17 cellular contexts compared by ENCODE assay signal in genomic region chr9:15238646-15239045, GRCh38.
DNase-seq lines count a peak whose midpoint lies in the region; ATAC-seq and TF ChIP-seq lines count a peak whose summit lies in the region.
"Had no signal": no experiment of that assay in that cellular context is flagged by ENCODE, and none has a peak within 500 bp of the region (broad histone marks: within the 10 kb centered on the region; RNA-seq: fewer than 3 reads in every experiment).

No MANE protein-coding gene starts in this region.

- H3K4me1 Mint-ChIP-seq in activated naive CD4-positive, alpha-beta T cell treated with anti-CD3 and anti-CD28 coated beads, Interleukin-2, amount 50 U/mL, for 24 hours = peaks cover 51% of the 10 kb centered on the region
- peaks cover 4% of the 10 kb centered on the region for H3K4me1 Mint-ChIP-seq in activated naive CD4-positive, alpha-beta T cell treated with anti-CD3 and anti-CD28 coated beads, Interleukin-2, amount 10 ng/mL, durations not matched to agents 7 days and 5 days

- H3K4me3 ChIP-seq in left lung (no peak overlapping the region), tibial artery (no peak overlapping the region), sigmoid colon (no peak overlapping the region)
- H3K4me3 ChIP-seq: BLaER1 treated with 17β-estradiol and CSF1 and Interleukin-3, amounts not matched to agents 10 nM and 100 nM had no signal

- peak; percentile 77 for ATAC-seq in left lung
- ATAC-seq in HG03469 (IDR thresholded peaks at IDR 0.05; ENCODE audit: unreplicated experiment) = no peak
- ATAC-seq: CD8-positive, alpha-beta T cell; HepG2 had no signal

- WGBS in sigmoid colon, 2 donors = 90 to 91% methylated on average over 5 of the region's 5 CpGs

- H3K27ac Mint-ChIP-seq in activated naive CD4-positive, alpha-beta T cell treated with anti-CD3 and anti-CD28 coated beads, Interleukin-2, amount 50 U/mL, for 24 hours = peak overlapping the region; percentile 30
- no peak overlapping the region for H3K27ac Mint-ChIP-seq in activated naive CD4-positive, alpha-beta T cell treated with anti-CD3 and anti-CD28 coated beads, Interleukin-2, amount 10 ng/mL, durations not matched to agents 7 days and 5 days
- H3K27ac Mint-ChIP-seq: B cell; CD8-positive, alpha-beta T cell; IgD-negative memory B cell had no signal

- H3K4me1 ChIP-seq in left lung (no peaks in the 10 kb centered on the region), tibial artery (peaks cover 0 to 68% (median 14%) of the 10 kb centered on the region in 4 donors), sigmoid colon (peaks cover 0 to 13% (median 5%) of the 10 kb centered on the region in 4 donors)

- peaks cover 45% of the 10 kb centered on the region for H3K36me3 Mint-ChIP-seq in activated naive CD4-positive, alpha-beta T cell treated with anti-CD3 and anti-CD28 coated beads, Interleukin-2, amount 50 U/mL, for 24 hours
- peaks cover 33% of the 10 kb centered on the region for H3K36me3 Mint-ChIP-seq in activated naive CD4-positive, alpha-beta T cell treated with anti-CD3 and anti-CD28 coated beads, Interleukin-2, amount 10 ng/mL, durations not matched to agents 7 days and 5 days
- H3K36me3 Mint-ChIP-seq: IgD-negative memory B cell had no signal

- TF ChIP-seq CTCF in left lung (IDR thresholded peaks at IDR 0.05) (no peak), tibial artery (IDR thresholded peaks at IDR 0.05) (no peak), sigmoid colon (IDR thresholded peaks at IDR 0.05) (no peak)

- peaks cover 29% of the 10 kb centered on the region for H3K9me3 Mint-ChIP-seq in activated naive CD4-positive, alpha-beta T cell treated with anti-CD3 and anti-CD28 coated beads, Interleukin-2, amount 50 U/mL, for 24 hours
- H3K9me3 Mint-ChIP-seq in activated naive CD4-positive, alpha-beta T cell treated with anti-CD3 and anti-CD28 coated beads, Interleukin-2, amount 10 ng/mL, durations not matched to agents 7 days and 5 days = peaks cover 31% of the 10 kb centered on the region

- intact Hi-C loops in left lung (cut with DNase I) (no loop called here), tibial artery (cut with DNase I; ENCODE audit: low total_unique reads) (no loop called here), sigmoid colon (cut with DNase I) (no loop called here)

- H3K9me3 ChIP-seq in left lung (peaks cover 0 to 27% of the 10 kb centered on the region in 2 donors), tibial artery (peaks cover 0 to 13% (median 0%) of the 10 kb centered on the region in 3 donors), sigmoid colon (peaks cover 0 to 4% (median 0%) of the 10 kb centered on the region in 4 donors)

- no peaks in the 10 kb centered on the region for H3K27me3 ChIP-seq in left lung
- H3K27me3 ChIP-seq in tibial artery = no peaks in the 10 kb centered on the region
- H3K27me3 ChIP-seq in sigmoid colon = no peaks in the 10 kb centered on the region
- H3K27me3 ChIP-seq: BLaER1 treated with 17β-estradiol and CSF1 and Interleukin-3, amounts not matched to agents 10 nM and 100 nM had no signal

- no peaks in the 10 kb centered on the region for H3K27me3 Mint-ChIP-seq in activated naive CD4-positive, alpha-beta T cell treated with anti-CD3 and anti-CD28 coated beads, Interleukin-2, amount 50 U/mL, for 24 hours
- no peaks in the 10 kb centered on the region for H3K27me3 Mint-ChIP-seq in activated naive CD4-positive, alpha-beta T cell treated with anti-CD3 and anti-CD28 coated beads, Interleukin-2, amount 10 ng/mL, durations not matched to agents 7 days and 5 days
- H3K27me3 Mint-ChIP-seq: B cell, IgD-negative memory B cell had no signal

- no peaks in the 10 kb centered on the region for H3K36me3 ChIP-seq in left lung
- H3K36me3 ChIP-seq in tibial artery = no peaks in the 10 kb centered on the region
- no peaks in the 10 kb centered on the region for H3K36me3 ChIP-seq in sigmoid colon
- H3K36me3 ChIP-seq: BLaER1 treated with 17β-estradiol and CSF1 and Interleukin-3, amounts not matched to agents 10 nM and 100 nM had no signal

- TF ChIP-seq EP300 in sigmoid colon (IDR thresholded peaks at IDR 0.05) = no peak

- no peak overlapping the region for H3K4me3 Mint-ChIP-seq in activated naive CD4-positive, alpha-beta T cell treated with anti-CD3 and anti-CD28 coated beads, Interleukin-2, amount 50 U/mL, for 24 hours
- H3K4me3 Mint-ChIP-seq in activated naive CD4-positive, alpha-beta T cell treated with anti-CD3 and anti-CD28 coated beads, Interleukin-2, amount 10 ng/mL, durations not matched to agents 7 days and 5 days = no peak overlapping the region
- H3K4me3 Mint-ChIP-seq: B cell; CD8-positive, alpha-beta T cell; H9; IgD-negative memory B cell had no signal

- CTCF ChIA-PET in activated naive CD4-positive, alpha-beta T cell treated with anti-CD3 and anti-CD28 coated beads, Interleukin-2, amount 10 ng/mL, durations not matched to agents 7 days and 5 days (lab: Charles Lee) = interaction anchor here (0.6 kb wide), 1 partner anchor 16 kb away, joined by 3 read pairs; no protein-coding TSS in a partner anchor

- H3K27ac ChIP-seq in left lung = peak overlapping the region in 1 of 2 donors; percentile 23
- H3K27ac ChIP-seq in tibial artery = peak overlapping the region; percentile 38 to 79
- no peak overlapping the region for H3K27ac ChIP-seq in sigmoid colon
- H3K27ac ChIP-seq: BLaER1 treated with 17β-estradiol and CSF1 and Interleukin-3, amounts not matched to agents 10 nM and 100 nM had no signal

- no peak for TF ChIP-seq POLR2A in sigmoid colon (IDR thresholded peaks at IDR 0.05)

- DNase-seq in activated naive CD4-positive, alpha-beta T cell treated with anti-CD3 and anti-CD28 coated beads, Interleukin-2, amount 10 ng/mL, durations not matched to agents 7 days and 5 days = no peak
- DNase-seq in left lung (no peak), tibial artery (no peak), DMS114 treated with DMSO at 0.1 percent for 48 hours (lab: John Stamatoyannopoulos, UW; ENCODE audit: unreplicated experiment) (no peak), sigmoid colon (no peak)
- DNase-seq: Calu3; CD8-positive, alpha-beta T cell; DMS53; GDM1; GOT3; H9 had no signal

Comparison
In these comparisons a context has a peak if more than half of its experiments do, and no peak if none do; other contexts are left out.
1. H3K27ac ChIP-seq: peak in tibial artery (2 of 2); none in sigmoid colon (0 of 4).